In the genomic region with DNA sequence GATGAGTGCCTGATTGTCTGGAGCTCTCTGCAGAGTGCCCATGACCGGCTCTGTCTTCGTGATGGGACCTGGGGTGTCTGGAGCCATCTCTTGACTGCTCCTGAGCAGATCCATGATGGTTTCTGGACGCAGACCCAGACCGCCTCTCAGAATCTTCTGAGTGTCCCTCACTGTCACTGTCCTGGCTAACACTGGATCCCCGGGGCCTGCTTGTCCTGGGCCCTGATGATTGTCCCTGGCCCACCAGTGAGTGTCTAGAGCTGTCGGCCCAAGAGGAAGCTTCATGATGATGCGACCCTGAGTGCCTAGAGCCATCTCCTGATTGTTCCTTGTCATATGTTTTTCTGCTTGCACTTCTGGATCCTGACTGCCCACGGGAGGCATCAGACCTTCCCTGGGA, we compare ENCODE assay signal across 6 cellular contexts. TPM values are rescaled to one million over a fixed set of nuclear protein-coding genes. Genes with fewer than 3 reads are reported as not detected.
"Had no signal": no experiment of that assay in that cellular context is flagged by ENCODE, and none has a peak within 500 bp of the region (broad histone marks: within the 10 kb centered on the region; RNA-seq: fewer than 3 reads in every experiment).

No MANE protein-coding gene starts in this region.

RNA-seq across cellular contexts. Expression of a gene that starts 17.1 kb away (rescaled TPM):
- total RNA-seq: HepG2, HT-29, IMR-90, K562 had no signal
- polyA plus RNA-seq: IgD-negative memory B cell, K562 had no signal

RNA-seq across cellular contexts. Expression of a gene that starts 51.8 kb away (rescaled TPM):
- total RNA-seq: HepG2, HT-29, HT1080, IMR-90, K562 had no signal
- polyA plus RNA-seq: HepG2, IgD-negative memory B cell, K562 had no signal
